8 cellular contexts compared by ENCODE assay signal in genomic region chr17:48593126-48593829, GRCh38. TPM values are rescaled to one million over a fixed set of nuclear protein-coding genes. Genes with fewer than 3 reads are reported as not detected.
A peak's percentile ranks its signal among the peaks of the same experiment; 100 is the strongest.
DNase-seq lines count a peak whose midpoint lies in the region; ATAC-seq and TF ChIP-seq lines count a peak whose summit lies in the region.

Gene HOXB5, minus strand, starts transcription at chr17:48593779. Its CDS starts 97 bp downstream, at chr17:48593682.

- peaks cover 4% of the 10 kb centered on the region for H3K9me3 Mint-ChIP-seq in glutamatergic neuron (ENCODE audit: unreplicated experiment)
- H3K9me3 Mint-ChIP-seq in stimulated activated effector memory CD8-positive, alpha-beta T cell treated with anti-CD3 and anti-CD28 coated beads, Interleukin-12 subunit alpha, Interleukin-12 subunit beta, amount 100 ng/mL, for 72 hours, result no peaks in the 10 kb centered on the region

- H3K4me3 Mint-ChIP-seq in glutamatergic neuron (ENCODE audit: unreplicated experiment), result peak within 1 kb of the TSS; percentile 11
- H3K4me3 Mint-ChIP-seq in stimulated activated effector memory CD8-positive, alpha-beta T cell treated with anti-CD3 and anti-CD28 coated beads, Interleukin-12 subunit alpha, Interleukin-12 subunit beta, amount 100 ng/mL, for 72 hours, result peak within 1 kb of the TSS; percentile 82

- peaks cover 50% of the 10 kb centered on the region for H3K27me3 Mint-ChIP-seq in glutamatergic neuron (ENCODE audit: unreplicated experiment)

- no peak for TF ChIP-seq CTCF in glutamatergic neuron (IDR thresholded peaks at IDR 0.05; ENCODE audit: partially characterized antibody, unreplicated experiment)

- H3K27ac Mint-ChIP-seq in glutamatergic neuron (ENCODE audit: unreplicated experiment), result no peak within 1 kb of the TSS
- no peak within 1 kb of the TSS for H3K27ac Mint-ChIP-seq in stimulated activated effector memory CD8-positive, alpha-beta T cell treated with anti-CD3 and anti-CD28 coated beads, Interleukin-12 subunit alpha, Interleukin-12 subunit beta, amount 100 ng/mL, for 72 hours

- peaks cover 2% of the 10 kb centered on the region for H3K4me1 Mint-ChIP-seq in glutamatergic neuron (ENCODE audit: low read depth, unreplicated experiment)
- peaks cover 49% of the 10 kb centered on the region for H3K4me1 Mint-ChIP-seq in stimulated activated effector memory CD8-positive, alpha-beta T cell treated with anti-CD3 and anti-CD28 coated beads, Interleukin-12 subunit alpha, Interleukin-12 subunit beta, amount 100 ng/mL, for 72 hours

- no peaks in the 10 kb centered on the region for H3K36me3 Mint-ChIP-seq in glutamatergic neuron (ENCODE audit: unreplicated experiment)
- H3K36me3 Mint-ChIP-seq in stimulated activated effector memory CD8-positive, alpha-beta T cell treated with anti-CD3 and anti-CD28 coated beads, Interleukin-12 subunit alpha, Interleukin-12 subunit beta, amount 100 ng/mL, for 72 hours, result no peaks in the 10 kb centered on the region

- DNase-seq in NCI-H2227 (lab: John Stamatoyannopoulos, UW; ENCODE audit: unreplicated experiment) (peak; percentile 59), NCI-H2227 treated with DMSO at 0.1 percent for 48 hours (lab: John Stamatoyannopoulos, UW) (no peak), glutamatergic neuron (peak; percentile 61), HK-2 (ENCODE audit: unreplicated experiment) (no peak), C1 segment of cervical spinal cord (lab: John Stamatoyannopoulos, UW) (no peak)
- no peak for DNase-seq in stimulated activated effector memory CD8-positive, alpha-beta T cell treated with anti-CD3 and anti-CD28 coated beads, Interleukin-12 subunit alpha, Interleukin-12 subunit beta, amount 100 ng/mL, for 72 hours (ENCODE audit: low spot score in 2 of 2)

- peak; percentile 7; the same call in 2 of the 3 replicates for ATAC-seq in SK-N-SH treated with all-trans-retinoic acid at 6 μM for 48 hours
- ATAC-seq in stimulated activated effector memory CD8-positive, alpha-beta T cell treated with anti-CD3 and anti-CD28 coated beads, Interleukin-12 subunit alpha, Interleukin-12 subunit beta, amount 100 ng/mL, for 72 hours, result peak; percentile 55
- no peak for ATAC-seq in GM18502 (IDR thresholded peaks at IDR 0.05; ENCODE audit: poor library complexity, unreplicated experiment)

TF ChIP-seq in SK-N-SH treated with all-trans-retinoic acid at 6 μM for 48 hours, 23 proteins besides CTCF, POLR2A, EP300 and RAD21:
- TF ChIP-seq CSDC2 (CRISPR knock-in tag; IDR thresholded peaks at IDR 0.05), result peak; percentile 98; the same call in 1 of the 2 replicates
- no peak for TF ChIP-seq ZC3H10 (CRISPR knock-in tag; IDR thresholded peaks at IDR 0.05)
- TF ChIP-seq TSHZ2 (CRISPR knock-in tag; IDR thresholded peaks at IDR 0.05), result peak; percentile 99
- TF ChIP-seq BACH2 (CRISPR knock-in tag; IDR thresholded peaks at IDR 0.05; ENCODE audit: borderline replicate concordance), result no peak

RNA-seq across cellular contexts. Expression of gene HOXB5, which starts in this region (rescaled TPM):
- not detected for total RNA-seq in glutamatergic neuron (ENCODE audit: unreplicated experiment)

Comparison
In these comparisons a context has a peak if more than half of its experiments do, and no peak if none do; other contexts are left out.
1. Peak in DNase-seq in glutamatergic neuron; RNA of the gene not detected or under 1 TPM.